In the genomic region with DNA sequence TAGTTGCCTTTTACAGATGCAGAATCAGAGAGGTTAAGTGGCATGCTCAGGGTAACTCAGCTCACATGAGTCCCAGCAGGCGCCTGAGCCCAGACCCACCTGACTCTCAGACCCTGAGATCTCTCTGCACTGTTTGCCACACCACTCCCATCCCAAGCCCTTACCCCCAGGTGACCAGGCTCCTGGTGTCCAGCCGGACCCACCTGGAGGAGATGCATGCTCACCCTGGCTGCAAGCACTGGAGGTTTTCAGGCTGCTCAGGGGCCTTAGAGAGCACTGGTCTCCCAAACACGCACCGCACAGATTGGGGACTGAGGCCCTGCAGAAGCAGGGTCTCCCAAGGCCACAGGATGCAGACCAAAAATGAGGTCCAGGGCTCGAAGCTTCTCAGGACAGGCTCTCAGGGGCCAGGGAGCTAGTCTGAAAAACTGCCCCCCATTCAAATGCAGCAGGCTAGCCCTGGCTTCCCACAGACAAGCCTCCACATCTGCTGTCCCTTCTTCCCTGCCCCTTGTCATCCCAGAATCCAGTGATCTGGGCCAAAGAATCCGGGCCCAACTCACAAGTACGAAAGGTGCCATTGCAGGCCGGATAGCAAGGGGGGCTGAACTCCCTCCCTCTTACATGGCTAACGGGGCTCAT, we compare ENCODE assay signal across 28 cellular contexts.
"Had no signal": no experiment of that assay in that cellular context is flagged by ENCODE, and none has a peak within 500 bp of the region (broad histone marks: within the 10 kb centered on the region; RNA-seq: fewer than 3 reads in every experiment).

No MANE protein-coding gene starts in this region.

- H3K4me3 ChIP-seq: adrenal gland, MG63 had no signal

- H3K27me3 ChIP-seq: adrenal gland had no signal

- H3K9ac ChIP-seq: KMS-11 had no signal

- H3K36me3 ChIP-seq: adrenal gland, MG63 had no signal

- H3K27ac ChIP-seq: adrenal gland, KMS-11 had no signal

- FAIRE-seq: RCC 7860 had no signal

- ATAC-seq: activated T-helper 17 cell treated with anti-CD3 and anti-CD28 coated beads, Interleukin-2, amount 50 U/mL, for 72 hours; PC-3; T-helper 17 cell; WTC11 had no signal

- DNase-seq: activated CD4-positive, alpha-beta T cell treated with anti-CD3 and anti-CD28 coated beads for 48 hours; activated CD4-positive, alpha-beta T cell treated with anti-CD3 and anti-CD28 coated beads, Interleukin-2, amount 50 U/mL, for 4 hours; activated CD4-positive, CD25-positive, alpha-beta regulatory T cell treated with anti-CD3 and anti-CD28 coated beads, Interleukin-2, amount 50 U/mL, for 72 hours; activated gamma-delta T cell treated with Interleukin-2 at 50 U/mL for 16 hours; activated naive CD4-positive, alpha-beta T cell treated with anti-CD3 and anti-CD28 coated beads, Interleukin-2, amount 50 U/mL, for 16 hours; activated naive CD8-positive, alpha-beta T cell treated with anti-CD3 and anti-CD28 coated beads, Interleukin-2, amount 10 ng/mL, durations not matched to agents 7 days and 5 days; activated T-cell treated with anti-CD3 and anti-CD28 coated beads for 4 hours; activated T-cell treated with anti-CD3 and anti-CD28 coated beads, Interleukin-2, amount 50 U/mL, for 48 hours; adrenal gland; anterior cingulate cortex; MG63; MV-4-11; NCI-H1417 treated with DMSO at 0.1 percent for 48 hours; NCI-H1694; NCI-H2029; NCI-H2107; NCI-H345; NCI-H510A; NCI-H69; NK-92 treated with Interleukin-12 subunit alpha and Interleukin-12 subunit beta, amount 100 ng/mL, for 24 hours; PC-3; SHP77 treated with DMSO at 0.1 percent for 48 hours; T-helper 17 cell; T-helper 9 cell had no signal

- H3K4me1 ChIP-seq: adrenal gland had no signal
